Comparison of ENCODE assay signal across 9 cellular contexts in genomic region chr1:233172201-233172600, GRCh38.
DNase-seq lines count a peak whose midpoint lies in the region; FAIRE-seq and TF ChIP-seq lines count a peak whose summit lies in the region.
"Had no signal": no experiment of that assay in that cellular context is flagged by ENCODE, and none has a peak within 500 bp of the region (broad histone marks: within the 10 kb centered on the region; RNA-seq: fewer than 3 reads in every experiment).

No MANE protein-coding gene starts in this region.

- peaks cover 7% of the 10 kb centered on the region for H3K9me3 Mint-ChIP-seq in astrocyte (ENCODE audit: unreplicated experiment)

- peak; percentile 74 to 82 for TF ChIP-seq RAD21 in liver (IDR thresholded peaks at IDR 0.05)

- H4K20me1 ChIP-seq in astrocyte (ENCODE audit: insufficient read depth, low read length), result no peaks in the 10 kb centered on the region

- 33% methylated on average over 2 of the region's 2 CpGs for WGBS in liver

- H3K4me1 ChIP-seq in astrocyte (ENCODE audit: insufficient read depth, low read length), result no peaks in the 10 kb centered on the region
- H3K4me1 ChIP-seq in liver (ENCODE audit: control insufficient read depth in 4 of 4, insufficient read depth in 4 of 4, low read length in 3 of 4), result no peaks in the 10 kb centered on the region

- no peak overlapping the region for H3K27ac Mint-ChIP-seq in astrocyte (ENCODE audit: unreplicated experiment)
- H3K27ac Mint-ChIP-seq: activated naive CD8-positive, alpha-beta T cell treated with anti-CD3 and anti-CD28 coated beads, Interleukin-2, amount 10 ng/mL, durations not matched to agents 7 days and 5 days had no signal

- peaks cover 21% of the 10 kb centered on the region for H3K36me3 Mint-ChIP-seq in astrocyte (ENCODE audit: low read depth, unreplicated experiment)

- TF ChIP-seq CTCF in astrocyte (IDR thresholded peaks at IDR 0.05; ENCODE audit: insufficient read depth, low read depth, low read length) (no peak), liver (IDR thresholded peaks at IDR 0.05; ENCODE audit: low read depth, low read length, missing input control) (peak; percentile 45)

- peaks cover 9% of the 10 kb centered on the region for H3K36me3 ChIP-seq in astrocyte (ENCODE audit: insufficient read depth, low read length)
- H3K36me3 ChIP-seq in liver (ENCODE audit: control insufficient read depth in 4 of 4, insufficient read depth in 3 of 4, low read depth in 1 of 4, low read length in 3 of 4), result no peaks in the 10 kb centered on the region

- H3K4me2 ChIP-seq in astrocyte (ENCODE audit: low read length), result no peak overlapping the region

- H3K4me3 ChIP-seq in astrocyte (ENCODE audit: insufficient read depth, low read depth, low read length) (no peak overlapping the region), liver (ENCODE audit: low read depth in 1 of 3, low read length in 3 of 3) (no peak overlapping the region)

- peak; percentile 24 for DNase-seq in EL
- peak; percentile 48 for DNase-seq in M059J (ENCODE audit: low read depth)
- DNase-seq in astrocyte (ENCODE audit: low read depth), result peak; percentile 19
- DNase-seq in AG08396 (ENCODE audit: low spot score), result no peak
- DNase-seq in DMS153 treated with DMSO at 0.1 percent for 48 hours (lab: John Stamatoyannopoulos, UW; ENCODE audit: unreplicated experiment), result no peak
- DNase-seq in NCI-H187 treated with DMSO at 0.1 percent for 48 hours (lab: John Stamatoyannopoulos, UW), result no peak
- no peak for DNase-seq in SW480 (ENCODE audit: low spot score)
- DNase-seq: activated naive CD8-positive, alpha-beta T cell treated with anti-CD3 and anti-CD28 coated beads, Interleukin-2, amount 10 ng/mL, durations not matched to agents 7 days and 5 days had no signal

- no peak overlapping the region for H2AFZ ChIP-seq in astrocyte (ENCODE audit: low read depth, low read length)

- no peak overlapping the region for H3K4me3 Mint-ChIP-seq in astrocyte (ENCODE audit: unreplicated experiment)
- H3K4me3 Mint-ChIP-seq: activated naive CD8-positive, alpha-beta T cell treated with anti-CD3 and anti-CD28 coated beads, Interleukin-2, amount 10 ng/mL, durations not matched to agents 7 days and 5 days had no signal

- H3K27me3 ChIP-seq in astrocyte (ENCODE audit: insufficient read depth, low read length), result no peaks in the 10 kb centered on the region
- H3K27me3 ChIP-seq in liver (ENCODE audit: control insufficient read depth in 4 of 4, insufficient read depth in 4 of 4, low read length in 3 of 4), result no peaks in the 10 kb centered on the region

- no peaks in the 10 kb centered on the region for H3K4me1 Mint-ChIP-seq in astrocyte (ENCODE audit: low read depth, unreplicated experiment)
- H3K4me1 Mint-ChIP-seq: activated naive CD8-positive, alpha-beta T cell treated with anti-CD3 and anti-CD28 coated beads, Interleukin-2, amount 10 ng/mL, durations not matched to agents 7 days and 5 days had no signal

- H3K9ac ChIP-seq in astrocyte (ENCODE audit: low read length) (no peak overlapping the region), liver (ENCODE audit: low read depth in 1 of 2, low read length in 2 of 2) (no peak overlapping the region)

- H3K79me2 ChIP-seq in astrocyte (ENCODE audit: insufficient read depth, low read length), result no peaks in the 10 kb centered on the region

- H3K27me3 Mint-ChIP-seq in astrocyte (ENCODE audit: low read depth, unreplicated experiment), result no peaks in the 10 kb centered on the region
- H3K27me3 Mint-ChIP-seq: activated naive CD8-positive, alpha-beta T cell treated with anti-CD3 and anti-CD28 coated beads, Interleukin-2, amount 10 ng/mL, durations not matched to agents 7 days and 5 days had no signal

- H3K9me3 ChIP-seq in astrocyte (ENCODE audit: insufficient read depth, low read depth, low read length) (peaks cover 2% of the 10 kb centered on the region), liver (ENCODE audit: control insufficient read depth in 4 of 4, low read length in 3 of 4) (no peaks in the 10 kb centered on the region)

- FAIRE-seq in astrocyte (lab: Jason Lieb, UNC), result no peak

- H3K27ac ChIP-seq in astrocyte (ENCODE audit: low read depth, low read length) (no peak overlapping the region), liver (ENCODE audit: low read depth in 1 of 2, low read length in 2 of 2) (no peak overlapping the region)

TF ChIP-seq in liver, 16 proteins besides CTCF, POLR2A, EP300 and RAD21:
- no peak for TF ChIP-seq ATF3 (IDR thresholded peaks at IDR 0.05)
- TF ChIP-seq ZBTB33 (IDR thresholded peaks at IDR 0.05), result no peak
- TF ChIP-seq, protein P1, sequence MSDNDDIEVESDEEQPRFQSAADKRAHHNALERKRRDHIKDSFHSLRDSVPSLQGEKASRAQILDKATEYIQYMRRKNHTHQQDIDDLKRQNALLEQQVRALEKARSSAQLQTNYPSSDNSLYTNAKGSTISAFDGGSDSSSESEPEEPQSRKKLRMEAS (IDR thresholded peaks at IDR 0.05), result no peak
- no peak for TF ChIP-seq SP1 (IDR thresholded peaks at IDR 0.05)
- no peak for TF ChIP-seq TAF1 (conservative IDR thresholded peaks at IDR 0.05)
- TF ChIP-seq EGR1 (IDR thresholded peaks at IDR 0.05; ENCODE audit: low read depth in 2 of 2), result no peak
- no peak for TF ChIP-seq RXRA (IDR thresholded peaks at IDR 0.05)
- no peak for TF ChIP-seq YY1 (IDR thresholded peaks at IDR 0.05)
- no peak for TF ChIP-seq GABPA (IDR thresholded peaks at IDR 0.05 in 1 of 2, conservative IDR thresholded peaks at IDR 0.05 in 1 of 2)
- TF ChIP-seq FOXA2 (IDR thresholded peaks at IDR 0.05), result no peak
- no peak for TF ChIP-seq REST (IDR thresholded peaks at IDR 0.05)
- TF ChIP-seq NR2F2 (IDR thresholded peaks at IDR 0.05), result no peak
- TF ChIP-seq HNF4G (IDR thresholded peaks at IDR 0.05), result no peak
- no peak for TF ChIP-seq HNF4A (conservative IDR thresholded peaks at IDR 0.05)
- TF ChIP-seq FOXA1 (IDR thresholded peaks at IDR 0.05), result no peak
- no peak for TF ChIP-seq JUND (IDR thresholded peaks at IDR 0.05)

Comparison
In these comparisons a context has a peak if more than half of its experiments do, and no peak if none do; other contexts are left out.
1. DNase-seq: peak in EL (single experiment), M059J (single experiment) and astrocyte (single experiment); none in AG08396 (single experiment), DMS153 treated with DMSO at 0.1 percent for 48 hours (single experiment), NCI-H187 treated with DMSO at 0.1 percent for 48 hours (single experiment) and SW480 (single experiment).